In the genomic region with DNA sequence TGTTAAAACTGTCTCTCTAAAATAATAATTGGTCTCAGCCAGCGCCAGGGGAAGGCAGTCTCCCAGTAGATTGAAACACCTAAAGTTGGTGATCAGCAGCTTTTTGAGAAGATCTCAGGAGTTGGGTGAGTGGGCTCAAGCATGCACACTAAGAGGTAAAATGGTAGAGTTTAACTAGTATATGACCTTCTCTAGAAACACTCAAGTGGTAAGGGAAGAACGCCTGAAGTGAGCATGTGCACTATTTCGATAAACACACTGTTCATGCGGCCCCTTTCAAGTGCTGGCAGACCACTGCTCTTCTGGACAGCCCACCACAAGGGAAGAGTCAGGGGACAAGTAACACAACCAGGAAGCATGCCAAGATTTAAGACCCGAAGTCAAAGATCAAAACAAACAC, we compare ENCODE assay signal across 29 cellular contexts.
"Had no signal": no experiment of that assay in that cellular context is flagged by ENCODE, and none has a peak within 500 bp of the region (broad histone marks: within the 10 kb centered on the region; RNA-seq: fewer than 3 reads in every experiment).

No MANE protein-coding gene starts in this region.

- H3K27ac Mint-ChIP-seq: activated naive CD8-positive, alpha-beta T cell; activated T-cell treated with anti-CD3 and anti-CD28 coated beads, Interleukin-2, amount 50 U/mL, for 72 hours; naive B cell; stimulated activated effector memory CD8-positive, alpha-beta T cell treated with anti-CD3 and anti-CD28 coated beads, Interleukin-12 subunit alpha, Interleukin-12 subunit beta, amount 100 ng/mL, for 72 hours; stimulated activated naive CD8-positive, alpha-beta T cell treated with anti-CD3 and anti-CD28 coated beads, Interleukin-15, Interleukin-2, amounts not matched to agents 100 ng/mL and 50 ng/mL, for 24 hours had no signal

- H3K9me3 Mint-ChIP-seq: stimulated activated naive CD8-positive, alpha-beta T cell treated with anti-CD3 and anti-CD28 coated beads, Interleukin-15, Interleukin-2, amounts not matched to agents 100 ng/mL and 50 ng/mL, for 24 hours had no signal

- H3K4me1 Mint-ChIP-seq: naive B cell; neural crest cell; stimulated activated effector memory CD8-positive, alpha-beta T cell treated with anti-CD3 and anti-CD28 coated beads, Interleukin-12 subunit alpha, Interleukin-12 subunit beta, amount 100 ng/mL, for 72 hours had no signal

- H3K9me3 ChIP-seq: colonic mucosa, esophagus squamous epithelium, pancreas, prostate gland, sigmoid colon, thoracic aorta, upper lobe of left lung had no signal

- H3K36me3 ChIP-seq: colonic mucosa, esophagus squamous epithelium, left ventricle myocardium inferior, pancreas, prostate gland, sigmoid colon, thoracic aorta, upper lobe of left lung had no signal

- H3K4me3 ChIP-seq: colonic mucosa, esophagus squamous epithelium, left ventricle myocardium inferior, pancreas, prostate gland, sigmoid colon, thoracic aorta, upper lobe of left lung had no signal

- DNase-seq: activated CD4-positive, alpha-beta T cell treated with anti-CD3 and anti-CD28 coated beads for 4 hours; activated CD4-positive, alpha-beta T cell treated with anti-CD3 and anti-CD28 coated beads, Interleukin-2, amount 50 U/mL, for 4 hours; activated naive CD4-positive, alpha-beta T cell; activated T-cell treated with anti-CD3 and anti-CD28 coated beads for 4 hours; activated T-cell treated with anti-CD3 and anti-CD28 coated beads, Interleukin-2, amount 50 U/mL, for 72 hours; anterior cingulate cortex; cerebellar nuclear complex; colonic mucosa; effector CD8-positive, alpha-beta T cell; esophagus squamous epithelium; foreskin melanocyte; kidney glomerular epithelial cell; left ventricle myocardium inferior; naive B cell; nucleus accumbens; pancreas; sigmoid colon; small intestine; stimulated activated CD4-positive, alpha-beta T cell treated with anti-CD3 and anti-CD28 coated beads, Interleukin-4, amount 100 ng/mL, for 24 hours; T-helper 9 cell; upper lobe of left lung had no signal

- H3K27me3 Mint-ChIP-seq: activated naive CD8-positive, alpha-beta T cell; naive B cell; stimulated activated naive CD8-positive, alpha-beta T cell treated with anti-CD3 and anti-CD28 coated beads, Interleukin-15, Interleukin-2, amounts not matched to agents 100 ng/mL and 50 ng/mL, for 24 hours had no signal

- H3K4me1 ChIP-seq: colonic mucosa, esophagus squamous epithelium, left ventricle myocardium inferior, pancreas, prostate gland, sigmoid colon had no signal

- H3K36me3 Mint-ChIP-seq: activated naive CD8-positive, alpha-beta T cell; naive B cell; stimulated activated effector memory CD8-positive, alpha-beta T cell treated with anti-CD3 and anti-CD28 coated beads, Interleukin-12 subunit alpha, Interleukin-12 subunit beta, amount 100 ng/mL, for 72 hours had no signal

- H3K27me3 ChIP-seq: colonic mucosa, esophagus squamous epithelium, pancreas, sigmoid colon, upper lobe of left lung had no signal

- H3K4me3 Mint-ChIP-seq: activated naive CD8-positive, alpha-beta T cell; activated T-cell treated with anti-CD3 and anti-CD28 coated beads, Interleukin-2, amount 50 U/mL, for 72 hours; naive B cell; neural crest cell; stimulated activated effector memory CD8-positive, alpha-beta T cell treated with anti-CD3 and anti-CD28 coated beads, Interleukin-12 subunit alpha, Interleukin-12 subunit beta, amount 100 ng/mL, for 72 hours; stimulated activated naive CD8-positive, alpha-beta T cell treated with anti-CD3 and anti-CD28 coated beads, Interleukin-15, Interleukin-2, amounts not matched to agents 100 ng/mL and 50 ng/mL, for 24 hours had no signal

- H3K27ac ChIP-seq: colonic mucosa, epithelial cell of prostate, esophagus squamous epithelium, left ventricle myocardium inferior, pancreas, prostate gland, sigmoid colon, thoracic aorta, upper lobe of left lung, VCaP had no signal
